ENCODE assay signal across 26 cellular contexts in genomic region chr9:99180662-99181061, GRCh38. TPM values are rescaled to one million over a fixed set of nuclear protein-coding genes. Genes with fewer than 3 reads are reported as not detected.
DNase-seq lines count a peak whose midpoint lies in the region; ATAC-seq and TF ChIP-seq lines count a peak whose summit lies in the region.
"Had no signal": no experiment of that assay in that cellular context is flagged by ENCODE, and none has a peak within 500 bp of the region (broad histone marks: within the 10 kb centered on the region; RNA-seq: fewer than 3 reads in every experiment).

No MANE protein-coding gene starts in this region.

- peak overlapping the region; percentile 72 for H3K9ac ChIP-seq in OCI-LY3 (ENCODE audit: low read length)

- H3K79me2 ChIP-seq in OCI-LY3 (ENCODE audit: low read length) = peaks cover 47% of the 10 kb centered on the region

- H4K20me1 ChIP-seq in OCI-LY3 (ENCODE audit: insufficient read depth, low read length) = no peaks in the 10 kb centered on the region

- H3K4me1 Mint-ChIP-seq in activated naive CD8-positive, alpha-beta T cell treated with anti-CD3 and anti-CD28 coated beads, Interleukin-2, amount 50 U/mL, for 24 hours = peaks cover 70% of the 10 kb centered on the region
- H3K4me1 Mint-ChIP-seq in stimulated activated naive CD8-positive, alpha-beta T cell treated with anti-CD3 and anti-CD28 coated beads, Interleukin-15, Interleukin-2, amounts not matched to agents 100 ng/mL and 50 ng/mL, for 24 hours (ENCODE audit: low read depth) = peaks cover 75% of the 10 kb centered on the region

- no peak overlapping the region for H2AFZ ChIP-seq in OCI-LY3 (ENCODE audit: low read depth, low read length)

- peaks cover 2% of the 10 kb centered on the region for H3K27me3 Mint-ChIP-seq in activated naive CD8-positive, alpha-beta T cell treated with anti-CD3 and anti-CD28 coated beads, Interleukin-2, amount 50 U/mL, for 24 hours
- no peaks in the 10 kb centered on the region for H3K27me3 Mint-ChIP-seq in stimulated activated naive CD8-positive, alpha-beta T cell treated with anti-CD3 and anti-CD28 coated beads, Interleukin-15, Interleukin-2, amounts not matched to agents 100 ng/mL and 50 ng/mL, for 24 hours

- H3K27ac ChIP-seq in OCI-LY3 (ENCODE audit: low read length) = peak overlapping the region; percentile 99
- no peak overlapping the region for H3K27ac ChIP-seq in suprapubic skin
- H3K27ac ChIP-seq: breast epithelium, C4-2B, heart right ventricle, psoas muscle, testis, VCaP had no signal

- H3K9me3 ChIP-seq in OCI-LY3 (ENCODE audit: insufficient read depth, low read length) (no peaks in the 10 kb centered on the region), suprapubic skin (no peaks in the 10 kb centered on the region)
- H3K9me3 ChIP-seq: breast epithelium, HAP-1, heart right ventricle, psoas muscle, testis had no signal

- peak; percentile 35 to 37 for DNase-seq in activated T-cell treated with anti-CD3 and anti-CD28 coated beads, Interleukin-2, amount 50 U/mL, for 48 hours
- DNase-seq in activated T-cell treated with anti-CD3 and anti-CD28 coated beads for 4 hours = no peak
- DNase-seq in activated naive CD8-positive, alpha-beta T cell treated with anti-CD3 and anti-CD28 coated beads, Interleukin-2, amount 50 U/mL, for 24 hours = no peak
- DNase-seq in suprapubic skin (ENCODE audit: low spot score in 2 of 2) = no peak
- DNase-seq: activated gamma-delta T cell; amygdala; Calu3; effector memory CD4-positive, alpha-beta T cell; erythroblast; foreskin fibroblast; heart right ventricle; left cardiac atrium; mammary epithelial cell; NCI-H1694; NCI-H69; nucleus accumbens; psoas muscle; RPMI8226; testis had no signal

- peaks cover 4% of the 10 kb centered on the region for H3K36me3 Mint-ChIP-seq in activated naive CD8-positive, alpha-beta T cell treated with anti-CD3 and anti-CD28 coated beads, Interleukin-2, amount 50 U/mL, for 24 hours (ENCODE audit: low read depth)
- H3K36me3 Mint-ChIP-seq in stimulated activated naive CD8-positive, alpha-beta T cell treated with anti-CD3 and anti-CD28 coated beads, Interleukin-15, Interleukin-2, amounts not matched to agents 100 ng/mL and 50 ng/mL, for 24 hours (ENCODE audit: low read depth) = no peaks in the 10 kb centered on the region

- TF ChIP-seq EP300 in suprapubic skin (IDR thresholded peaks at IDR 0.05) = no peak

- H3K4me3 ChIP-seq in OCI-LY3 (ENCODE audit: low read length) (peak overlapping the region; percentile 28), suprapubic skin (no peak overlapping the region)
- H3K4me3 ChIP-seq: breast epithelium, HAP-1, heart right ventricle, psoas muscle, testis had no signal

- H3K36me3 ChIP-seq in OCI-LY3 (replicated peaks; ENCODE audit: low read depth, low read length) = peaks cover 17% of the 10 kb centered on the region
- H3K36me3 ChIP-seq in suprapubic skin = no peaks in the 10 kb centered on the region
- H3K36me3 ChIP-seq: breast epithelium, HAP-1, heart right ventricle had no signal

- 90% methylated on average over 9 of the region's 9 CpGs for WGBS in suprapubic skin

- TF ChIP-seq CTCF in OCI-LY3 (IDR thresholded peaks at IDR 0.05; ENCODE audit: low read depth, low read length) (no peak), suprapubic skin (IDR thresholded peaks at IDR 0.05) (no peak)

- H3K27me3 ChIP-seq in OCI-LY3 (ENCODE audit: low read depth, low read length) (no peaks in the 10 kb centered on the region), suprapubic skin (no peaks in the 10 kb centered on the region)
- H3K27me3 ChIP-seq: breast epithelium, heart right ventricle, testis had no signal

- H3K27ac Mint-ChIP-seq in activated naive CD8-positive, alpha-beta T cell treated with anti-CD3 and anti-CD28 coated beads, Interleukin-2, amount 50 U/mL, for 24 hours = peak overlapping the region; percentile 78
- peak overlapping the region; percentile 90 for H3K27ac Mint-ChIP-seq in stimulated activated naive CD8-positive, alpha-beta T cell treated with anti-CD3 and anti-CD28 coated beads, Interleukin-15, Interleukin-2, amounts not matched to agents 100 ng/mL and 50 ng/mL, for 24 hours

- no peak for ATAC-seq in activated naive CD8-positive, alpha-beta T cell treated with anti-CD3 and anti-CD28 coated beads, Interleukin-2, amount 50 U/mL, for 24 hours
- ATAC-seq in GM19023 (IDR thresholded peaks at IDR 0.05; ENCODE audit: unreplicated experiment) = no peak
- ATAC-seq: heart right ventricle, left cardiac atrium, psoas muscle had no signal

- no peak for TF ChIP-seq POLR2A in suprapubic skin (IDR thresholded peaks at IDR 0.05)

- H3K4me1 ChIP-seq in OCI-LY3 (ENCODE audit: low read length) (peaks cover 99% of the 10 kb centered on the region), suprapubic skin (peaks cover 15% of the 10 kb centered on the region)
- H3K4me1 ChIP-seq: HAP-1, psoas muscle, testis had no signal

- H3K4me2 ChIP-seq in OCI-LY3 (ENCODE audit: low read length) = peak overlapping the region; percentile 63

- no peaks in the 10 kb centered on the region for H3K9me3 Mint-ChIP-seq in activated naive CD8-positive, alpha-beta T cell treated with anti-CD3 and anti-CD28 coated beads, Interleukin-2, amount 50 U/mL, for 24 hours
- H3K9me3 Mint-ChIP-seq in stimulated activated naive CD8-positive, alpha-beta T cell treated with anti-CD3 and anti-CD28 coated beads, Interleukin-15, Interleukin-2, amounts not matched to agents 100 ng/mL and 50 ng/mL, for 24 hours = no peaks in the 10 kb centered on the region

- H3K4me3 Mint-ChIP-seq in activated naive CD8-positive, alpha-beta T cell treated with anti-CD3 and anti-CD28 coated beads, Interleukin-2, amount 50 U/mL, for 24 hours = peak overlapping the region; percentile 25
- peak overlapping the region; percentile 67 for H3K4me3 Mint-ChIP-seq in stimulated activated naive CD8-positive, alpha-beta T cell treated with anti-CD3 and anti-CD28 coated beads, Interleukin-15, Interleukin-2, amounts not matched to agents 100 ng/mL and 50 ng/mL, for 24 hours

RNA-seq across cellular contexts. Expression of gene ALG2, which starts 41.1 kb away (rescaled TPM):
- 10 to 100 TPM; 26.4 to 33.0 (median 31.5) TPM for total RNA-seq in suprapubic skin

RNA-seq across cellular contexts. Expression of gene SEC61B, which starts 41.4 kb away (rescaled TPM):
- 100 to 1,000 TPM in 1 of 4 donors, 10 to 100 TPM in 3; 66.5 to 134 (median 84.9) TPM for total RNA-seq in suprapubic skin

Comparison
In these comparisons a context has a peak if more than half of its experiments do, and no peak if none do; other contexts are left out.
1. DNase-seq: peak in activated T-cell treated with anti-CD3 and anti-CD28 coated beads, Interleukin-2, amount 50 U/mL, for 48 hours (2 of 2); none in activated T-cell treated with anti-CD3 and anti-CD28 coated beads for 4 hours (single experiment), activated naive CD8-positive, alpha-beta T cell treated with anti-CD3 and anti-CD28 coated beads, Interleukin-2, amount 50 U/mL, for 24 hours (single experiment) and suprapubic skin (0 of 2).